Comparison of ENCODE assay signal across 20 cellular contexts in genomic region chr1:217717959-217718358, GRCh38.
"Had no signal": no experiment of that assay in that cellular context is flagged by ENCODE, and none has a peak within 500 bp of the region (broad histone marks: within the 10 kb centered on the region; RNA-seq: fewer than 3 reads in every experiment).

No MANE protein-coding gene starts in this region.

- H3K4me3 Mint-ChIP-seq: activated naive CD8-positive, alpha-beta T cell; central memory CD8-positive, alpha-beta T cell; immature natural killer cell; naive thymus-derived CD8-positive, alpha-beta T cell; stimulated activated naive CD8-positive, alpha-beta T cell treated with anti-CD3 and anti-CD28 coated beads, Interleukin-15, Interleukin-2, amounts not matched to agents 100 ng/mL and 50 ng/mL, for 24 hours had no signal

- H3K36me3 ChIP-seq: brain microvascular endothelial cell, neutrophil, right atrium auricular region, upper lobe of right lung had no signal

- H3K27me3 Mint-ChIP-seq: central memory CD8-positive, alpha-beta T cell; stimulated activated naive CD8-positive, alpha-beta T cell treated with anti-CD3 and anti-CD28 coated beads, Interleukin-15, Interleukin-2, amounts not matched to agents 100 ng/mL and 50 ng/mL, for 24 hours had no signal

- H3K27ac Mint-ChIP-seq: activated naive CD8-positive, alpha-beta T cell; immature natural killer cell; naive thymus-derived CD8-positive, alpha-beta T cell; stimulated activated naive CD8-positive, alpha-beta T cell treated with anti-CD3 and anti-CD28 coated beads, Interleukin-15, Interleukin-2, amounts not matched to agents 100 ng/mL and 50 ng/mL, for 24 hours had no signal

- ATAC-seq: left lobe of liver; naive thymus-derived CD8-positive, alpha-beta T cell; upper lobe of right lung had no signal

- H3K4me1 Mint-ChIP-seq: central memory CD8-positive, alpha-beta T cell; immature natural killer cell; naive thymus-derived CD8-positive, alpha-beta T cell had no signal

- H3K27ac ChIP-seq: brain microvascular endothelial cell, coronary artery, neutrophil, right atrium auricular region, upper lobe of right lung had no signal

- DNase-seq: activated CD4-positive, alpha-beta T cell treated with anti-CD3 and anti-CD28 coated beads, Interleukin-2, amount 50 U/mL, for 1 hour; activated CD8-positive, alpha-beta memory T cell treated with anti-CD3 and anti-CD28 coated beads for 24 hours; activated gamma-delta T cell treated with Interleukin-2 at 50 U/mL for 16 hours; amniotic stem cell; brain microvascular endothelial cell; effector CD4-positive, alpha-beta T cell; foreskin melanocyte; head of caudate nucleus; immature natural killer cell; mammary epithelial cell; naive thymus-derived CD8-positive, alpha-beta T cell; upper lobe of right lung had no signal

- H3K27me3 ChIP-seq: brain microvascular endothelial cell, neutrophil, right atrium auricular region, upper lobe of right lung had no signal

- H3K4me3 ChIP-seq: coronary artery, right atrium auricular region, smooth muscle cell, upper lobe of right lung had no signal

- H3K36me3 Mint-ChIP-seq: activated naive CD8-positive, alpha-beta T cell; immature natural killer cell had no signal

- H3K4me1 ChIP-seq: right atrium auricular region, upper lobe of right lung had no signal

- H3K9me3 ChIP-seq: neutrophil, right atrium auricular region, upper lobe of right lung had no signal
